ENCODE assay signal across 1 cellular context in genomic region chr21:16522512-16522911, GRCh38.
TF ChIP-seq lines count a peak whose summit lies in the region.

No MANE protein-coding gene starts in this region.

TF ChIP-seq in IMR-90, 13 proteins besides CTCF, POLR2A, EP300 and RAD21:
- TF ChIP-seq FOS (IDR thresholded peaks at IDR 0.05; ENCODE audit: low read depth, low read length) = no peak
- no peak for TF ChIP-seq NFE2L2 (IDR thresholded peaks at IDR 0.05; ENCODE audit: low read depth, low read length)
- peak; percentile 71 for TF ChIP-seq MAFK (IDR thresholded peaks at IDR 0.05; ENCODE audit: low read depth, low read length)
- TF ChIP-seq CEBPB (IDR thresholded peaks at IDR 0.05; ENCODE audit: low read depth, low read length) = peak; percentile 88
- no peak for TF ChIP-seq RFX5 (IDR thresholded peaks at IDR 0.05; ENCODE audit: low read depth, low read length)
TF ChIP-seq in IMR-90: peak in this region for 2.
